34 cellular contexts compared by ENCODE assay signal in the genomic region with DNA sequence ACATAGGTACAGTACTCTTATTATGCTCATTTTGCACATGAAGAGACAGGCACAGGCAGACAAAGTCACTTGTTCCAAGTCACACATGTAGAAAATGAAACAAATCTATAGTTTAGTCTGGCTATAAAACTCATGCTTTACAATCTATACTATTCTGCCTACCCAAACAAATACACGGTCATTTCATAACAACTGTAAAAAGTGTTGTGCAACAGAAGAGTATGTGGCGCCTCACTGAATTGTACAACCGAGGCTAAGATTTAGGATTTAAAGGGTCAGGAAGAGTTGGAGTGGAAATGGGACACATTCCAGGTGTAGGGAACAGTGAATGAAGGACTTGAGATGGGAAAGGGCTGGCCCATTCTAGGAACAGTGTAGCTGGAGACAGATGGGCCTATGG.
"Had no signal": no experiment of that assay in that cellular context is flagged by ENCODE, and none has a peak within 500 bp of the region (broad histone marks: within the 10 kb centered on the region; RNA-seq: fewer than 3 reads in every experiment).

No MANE protein-coding gene starts in this region.

- FAIRE-seq: endometrium, endothelial cell of umbilical vein, frontal cortex had no signal

- H3K27ac ChIP-seq: adrenal gland, body of pancreas, cardiac muscle cell, colonic mucosa, epithelial cell of prostate, esophagus squamous epithelium had no signal

- H3K27me3 ChIP-seq: adrenal gland, body of pancreas, cardiac muscle cell, colonic mucosa, esophagus squamous epithelium had no signal

- H3K4me1 Mint-ChIP-seq: activated CD4-positive, alpha-beta T cell treated with anti-CD3 and anti-CD28 coated beads for 36 hours; activated CD4-positive, alpha-beta T cell treated with anti-CD3 and anti-CD28 coated beads, Interleukin-2, amount 10 ng/mL, durations not matched to agents 24 days and 14 days; activated CD8-positive, alpha-beta memory T cell treated with anti-CD3 and anti-CD28 coated beads, Interleukin-2, amount 10 ng/mL, durations not matched to agents 7 days and 5 days; activated naive CD4-positive, alpha-beta T cell treated with anti-CD3 and anti-CD28 coated beads, Interleukin-2, amount 50 U/mL, for 24 hours; activated naive CD8-positive, alpha-beta T cell treated with anti-CD3 and anti-CD28 coated beads for 36 hours; activated naive CD8-positive, alpha-beta T cell treated with anti-CD3 and anti-CD28 coated beads, Interleukin-2, amount 50 U/mL, for 24 hours had no signal

- H3K36me3 ChIP-seq: adrenal gland, cardiac muscle cell, colonic mucosa, esophagus squamous epithelium had no signal

- H3K4me3 ChIP-seq: adrenal gland, body of pancreas, cardiac muscle cell, colonic mucosa, esophagus squamous epithelium had no signal

- H3K9me3 Mint-ChIP-seq: activated CD4-positive, alpha-beta memory T cell treated with anti-CD3 and anti-CD28 coated beads for 36 hours; activated naive CD4-positive, alpha-beta T cell treated with anti-CD3 and anti-CD28 coated beads, Interleukin-2, amount 50 U/mL, for 24 hours; activated naive CD8-positive, alpha-beta T cell treated with anti-CD3 and anti-CD28 coated beads for 36 hours; activated T-helper 2 cell treated with anti-CD3 and anti-CD28 coated beads, Interferon-gamma antibody, Interleukin-2, Interleukin-4, amounts not matched to agents 10 μg/mL and 5 μg/mL and 100 μg/mL, durations not matched to agents 14 hours and 24 hours and 36 hours had no signal

- ATAC-seq: activated CD4-positive, alpha-beta T cell treated with anti-CD3 and anti-CD28 coated beads for 36 hours; activated CD8-positive, alpha-beta memory T cell treated with anti-CD3 and anti-CD28 coated beads, Interleukin-2, amount 10 ng/mL, durations not matched to agents 7 days and 5 days; activated CD8-positive, alpha-beta T cell treated with anti-CD3 and anti-CD28 coated beads, Interleukin-2, amount 10 ng/mL, durations not matched to agents 7 days and 5 days; activated naive CD8-positive, alpha-beta T cell treated with anti-CD3 and anti-CD28 coated beads, Interleukin-2, amount 50 U/mL, for 24 hours; body of pancreas had no signal

- H3K27ac Mint-ChIP-seq: activated CD4-positive, alpha-beta memory T cell treated with anti-CD3 and anti-CD28 coated beads for 36 hours; activated CD4-positive, alpha-beta T cell treated with anti-CD3 and anti-CD28 coated beads for 36 hours; activated CD4-positive, alpha-beta T cell treated with anti-CD3 and anti-CD28 coated beads, Interleukin-2, amount 10 ng/mL, durations not matched to agents 24 days and 14 days; activated CD8-positive, alpha-beta memory T cell treated with anti-CD3 and anti-CD28 coated beads, Interleukin-2, amount 10 ng/mL, durations not matched to agents 7 days and 5 days; activated CD8-positive, alpha-beta T cell treated with anti-CD3 and anti-CD28 coated beads, Interleukin-2, amount 10 ng/mL, durations not matched to agents 7 days and 5 days; activated naive CD4-positive, alpha-beta T cell treated with anti-CD3 and anti-CD28 coated beads for 36 hours; activated naive CD4-positive, alpha-beta T cell treated with anti-CD3 and anti-CD28 coated beads, Interleukin-2, amount 50 U/mL, for 24 hours; activated naive CD8-positive, alpha-beta T cell treated with anti-CD3 and anti-CD28 coated beads for 36 hours; activated naive CD8-positive, alpha-beta T cell treated with anti-CD3 and anti-CD28 coated beads, Interleukin-2, amount 50 U/mL, for 24 hours; activated T-helper 1 cell treated with anti-CD3 and anti-CD28 coated beads, Interleukin-12 subunit alpha, Interleukin-12 subunit beta, Interleukin-2, Interleukin-4 antibody, amounts not matched to agents 30 ng/mL and 10 ng/mL and 1 ng/mL, durations not matched to agents 14 hours and 24 hours and 36 hours; activated T-helper 2 cell treated with anti-CD3 and anti-CD28 coated beads, Interferon-gamma antibody, Interleukin-2, Interleukin-4, amounts not matched to agents 10 μg/mL and 5 μg/mL and 100 μg/mL, durations not matched to agents 14 hours and 24 hours and 36 hours had no signal

- H3K4me3 Mint-ChIP-seq: activated CD4-positive, alpha-beta memory T cell treated with anti-CD3 and anti-CD28 coated beads for 36 hours; activated CD4-positive, alpha-beta T cell treated with anti-CD3 and anti-CD28 coated beads for 36 hours; activated CD4-positive, alpha-beta T cell treated with anti-CD3 and anti-CD28 coated beads, Interleukin-2, amount 10 ng/mL, durations not matched to agents 24 days and 14 days; activated CD8-positive, alpha-beta memory T cell treated with anti-CD3 and anti-CD28 coated beads, Interleukin-2, amount 10 ng/mL, durations not matched to agents 7 days and 5 days; activated CD8-positive, alpha-beta T cell treated with anti-CD3 and anti-CD28 coated beads, Interleukin-2, amount 10 ng/mL, durations not matched to agents 7 days and 5 days; activated naive CD4-positive, alpha-beta T cell treated with anti-CD3 and anti-CD28 coated beads for 36 hours; activated naive CD4-positive, alpha-beta T cell treated with anti-CD3 and anti-CD28 coated beads, Interleukin-2, amount 50 U/mL, for 24 hours; activated naive CD8-positive, alpha-beta T cell treated with anti-CD3 and anti-CD28 coated beads for 36 hours; activated naive CD8-positive, alpha-beta T cell treated with anti-CD3 and anti-CD28 coated beads, Interleukin-2, amount 50 U/mL, for 24 hours; activated T-helper 1 cell treated with anti-CD3 and anti-CD28 coated beads, Interleukin-12 subunit alpha, Interleukin-12 subunit beta, Interleukin-2, Interleukin-4 antibody, amounts not matched to agents 30 ng/mL and 10 ng/mL and 1 ng/mL, durations not matched to agents 14 hours and 24 hours and 36 hours had no signal

- H3K27me3 Mint-ChIP-seq: activated CD4-positive, alpha-beta memory T cell treated with anti-CD3 and anti-CD28 coated beads for 36 hours; activated CD4-positive, alpha-beta T cell treated with anti-CD3 and anti-CD28 coated beads, Interleukin-2, amount 10 ng/mL, durations not matched to agents 24 days and 14 days; activated CD8-positive, alpha-beta memory T cell treated with anti-CD3 and anti-CD28 coated beads, Interleukin-2, amount 10 ng/mL, durations not matched to agents 7 days and 5 days; activated naive CD4-positive, alpha-beta T cell treated with anti-CD3 and anti-CD28 coated beads, Interleukin-2, amount 50 U/mL, for 24 hours; activated naive CD8-positive, alpha-beta T cell treated with anti-CD3 and anti-CD28 coated beads for 36 hours; activated naive CD8-positive, alpha-beta T cell treated with anti-CD3 and anti-CD28 coated beads, Interleukin-2, amount 50 U/mL, for 24 hours had no signal

- DNase-seq: activated CD4-positive, alpha-beta memory T cell treated with anti-CD3 and anti-CD28 coated beads for 36 hours; activated CD4-positive, alpha-beta T cell treated with anti-CD3 and anti-CD28 coated beads for 36 hours; activated CD4-positive, alpha-beta T cell treated with anti-CD3 and anti-CD28 coated beads, Interleukin-2, amount 10 ng/mL, durations not matched to agents 24 days and 14 days; activated CD4-positive, CD25-positive, alpha-beta regulatory T cell; activated CD4-positive, CD25-positive, alpha-beta regulatory T cell treated with anti-CD3 and anti-CD28 coated beads, Interleukin-2, amount 50 U/mL, for 72 hours; activated CD8-positive, alpha-beta memory T cell treated with anti-CD3 and anti-CD28 coated beads, Interleukin-2, amount 10 ng/mL, durations not matched to agents 7 days and 5 days; activated CD8-positive, alpha-beta memory T cell treated with anti-CD3 and anti-CD28 coated beads, Interleukin-2, amount 50 U/mL, for 4 hours; activated CD8-positive, alpha-beta T cell treated with anti-CD3 and anti-CD28 coated beads, Interleukin-2, amount 10 ng/mL, durations not matched to agents 7 days and 5 days; activated effector memory CD4-positive, alpha-beta T cell treated with anti-CD3 and anti-CD28 coated beads, Interleukin-2, amount 50 U/mL, for 16 hours; activated naive CD4-positive, alpha-beta T cell treated with anti-CD3 and anti-CD28 coated beads for 36 hours; activated naive CD8-positive, alpha-beta T cell treated with anti-CD3 and anti-CD28 coated beads for 36 hours; activated naive CD8-positive, alpha-beta T cell treated with anti-CD3 and anti-CD28 coated beads, Interleukin-2, amount 50 U/mL, for 24 hours; activated T-cell treated with anti-CD3 and anti-CD28 coated beads, Interleukin-2, amount 50 U/mL, for 1 hour; activated T-cell treated with anti-CD3 and anti-CD28 coated beads, Interleukin-2, amount 50 U/mL, for 48 hours; adrenal gland; amygdala; aorta; body of pancreas; central memory CD4-positive, alpha-beta T cell; cerebellar nuclear complex; colonic mucosa; effector CD8-positive, alpha-beta T cell; esophagus squamous epithelium; foreskin fibroblast; head of caudate nucleus; T-helper 2 cell had no signal

- H3K4me1 ChIP-seq: adrenal gland, body of pancreas, colonic mucosa, esophagus squamous epithelium had no signal

- H3K9me3 ChIP-seq: adrenal gland, body of pancreas, colonic mucosa, esophagus squamous epithelium had no signal

- H3K36me3 Mint-ChIP-seq: activated CD4-positive, alpha-beta memory T cell treated with anti-CD3 and anti-CD28 coated beads for 36 hours; activated CD8-positive, alpha-beta memory T cell treated with anti-CD3 and anti-CD28 coated beads, Interleukin-2, amount 10 ng/mL, durations not matched to agents 7 days and 5 days; activated naive CD4-positive, alpha-beta T cell treated with anti-CD3 and anti-CD28 coated beads, Interleukin-2, amount 50 U/mL, for 24 hours; activated naive CD8-positive, alpha-beta T cell treated with anti-CD3 and anti-CD28 coated beads for 36 hours had no signal
